6 cellular contexts compared by ENCODE assay signal in genomic region chr6:43075791-43076092, GRCh38. TPM values are rescaled to one million over a fixed set of nuclear protein-coding genes. Genes with fewer than 3 reads are reported as not detected.
DNase-seq lines count a peak whose midpoint lies in the region; TF ChIP-seq lines count a peak whose summit lies in the region.

No MANE protein-coding gene starts in this region.

- peaks cover 8 to 14% of the 10 kb centered on the region in 2 donors for H3K27me3 Mint-ChIP-seq in CD4-positive, alpha-beta memory T cell

- peaks cover 3% of the 10 kb centered on the region for H3K79me1 ChIP-seq in mesenchymal stem cell (replicated peaks; ENCODE audit: low read length, poor library complexity, severe bottlenecking)

- peak overlapping the region; percentile 63 to 64 for H3K18ac ChIP-seq in mesenchymal stem cell (ENCODE audit: low read depth in 1 of 2, low read length in 2 of 2)

- H3K4ac ChIP-seq in mesenchymal stem cell (ENCODE audit: low read depth in 1 of 2, low read length in 2 of 2), result peak overlapping the region; percentile 47 to 71

- peak overlapping the region; percentile 94 for H2BK5ac ChIP-seq in mesenchymal stem cell (ENCODE audit: low read depth, low read length, poor library complexity, severe bottlenecking)

- peak overlapping the region in 7 of 8 donors; percentile 33 to 67 (median 54) for H3K4me3 Mint-ChIP-seq in CD4-positive, alpha-beta memory T cell

- peaks cover 19% of the 10 kb centered on the region for H3K27me3 ChIP-seq in CD4-positive, alpha-beta memory T cell (ENCODE audit: insufficient read depth, low read length)
- no peaks in the 10 kb centered on the region for H3K27me3 ChIP-seq in mesenchymal stem cell (ENCODE audit: control insufficient read depth in 1 of 2, insufficient read depth in 1 of 2, low read length in 2 of 2)

- no peak overlapping the region for H3K27ac Mint-ChIP-seq in CD4-positive, alpha-beta memory T cell

- H4K8ac ChIP-seq in mesenchymal stem cell (ENCODE audit: low read length), result peak overlapping the region; percentile 94

- H3K4me3 ChIP-seq in CD4-positive, alpha-beta memory T cell (ENCODE audit: low read length in 2 of 2), result no peak overlapping the region
- peak overlapping the region; percentile 70 to 95 for H3K4me3 ChIP-seq in mesenchymal stem cell (ENCODE audit: insufficient read depth in 1 of 2, low read depth in 1 of 2, low read length in 2 of 2)

- H2AK5ac ChIP-seq in mesenchymal stem cell (ENCODE audit: low read length, severe bottlenecking), result peak overlapping the region; percentile 66

- H2BK15ac ChIP-seq in mesenchymal stem cell (ENCODE audit: low read depth, poor library complexity, severe bottlenecking), result peak overlapping the region; percentile 93

- CTCF ChIA-PET in CD4-positive, alpha-beta memory T cell (lab: Charles Lee; ENCODE audit: partially characterized antibody), result no interaction called here

- no peak for TF ChIP-seq CTCF in VCaP (conservative IDR thresholded peaks at IDR 0.05)

- no peaks in the 10 kb centered on the region for H3K9me3 Mint-ChIP-seq in CD4-positive, alpha-beta memory T cell

- H3K23ac ChIP-seq in mesenchymal stem cell (ENCODE audit: low read length in 2 of 2), result no peak overlapping the region

- peak overlapping the region; percentile 40 for H2BK120ac ChIP-seq in mesenchymal stem cell (ENCODE audit: low read depth, low read length)

- H3K36me3 Mint-ChIP-seq in CD4-positive, alpha-beta memory T cell, result peaks cover 20 to 33% of the 10 kb centered on the region in 2 donors

- H3K9me3 ChIP-seq in CD4-positive, alpha-beta memory T cell (ENCODE audit: control insufficient read depth in 1 of 2, low read length in 2 of 2), result no peaks in the 10 kb centered on the region
- no peaks in the 10 kb centered on the region for H3K9me3 ChIP-seq in mesenchymal stem cell (ENCODE audit: control insufficient read depth, low read length)

- no peak for DNase-seq in CD4-positive, alpha-beta memory T cell
- no peak for DNase-seq in mesenchymal stem cell
- no peak for DNase-seq in NCI-H526 treated with DMSO at 0.1 percent for 48 hours (lab: John Stamatoyannopoulos, UW)
- DNase-seq in effector CD8-positive, alpha-beta T cell (lab: John Stamatoyannopoulos, UW), result no peak
- no peak for DNase-seq in NCI-H2227 treated with DMSO at 0.1 percent for 48 hours (lab: John Stamatoyannopoulos, UW)

- WGBS in mesenchymal stem cell, result 21% methylated on average over 6 of the region's 7 CpGs

- POLR2A ChIA-PET in CD4-positive, alpha-beta memory T cell (lab: Charles Lee; ENCODE audit: partially characterized antibody), result no interaction called here

- peak overlapping the region; percentile 74 for H4K91ac ChIP-seq in mesenchymal stem cell (ENCODE audit: low read length)

- no peak overlapping the region for H3K27ac ChIP-seq in CD4-positive, alpha-beta memory T cell (ENCODE audit: low read depth, low read length)
- H3K27ac ChIP-seq in VCaP (peak overlapping the region; percentile 81), mesenchymal stem cell (ENCODE audit: low read length, poor library complexity, severe bottlenecking) (peak overlapping the region; percentile 97)

- peaks cover 0 to 10% (median 4%) of the 10 kb centered on the region in 4 donors for H3K4me1 Mint-ChIP-seq in CD4-positive, alpha-beta memory T cell

- H3K36me3 ChIP-seq in CD4-positive, alpha-beta memory T cell (ENCODE audit: insufficient read depth, low read length), result no peaks in the 10 kb centered on the region
- peaks cover 27 to 30% of the 10 kb centered on the region in 2 experiments for H3K36me3 ChIP-seq in mesenchymal stem cell (ENCODE audit: control insufficient read depth in 1 of 2, insufficient read depth in 2 of 2, low read depth in 1 of 2, low read length in 2 of 2)

- intact Hi-C loops in CD4-positive, alpha-beta memory T cell (cut with micrococcal nuclease), result no loop called here

- H3K9ac ChIP-seq in mesenchymal stem cell (ENCODE audit: low read length), result peak overlapping the region; percentile 63

- H2BK12ac ChIP-seq in mesenchymal stem cell (ENCODE audit: low read length in 2 of 2), result peak overlapping the region; percentile 28 to 48

- H2AFZ ChIP-seq in mesenchymal stem cell (ENCODE audit: low read depth, low read length), result peak overlapping the region; percentile 32

- H3K4me1 ChIP-seq in CD4-positive, alpha-beta memory T cell (ENCODE audit: insufficient read depth, low read length), result peaks cover 10% of the 10 kb centered on the region
- peaks cover 38% of the 10 kb centered on the region for H3K4me1 ChIP-seq in mesenchymal stem cell (ENCODE audit: control insufficient read depth, insufficient read depth, low read depth, low read length)

- H3K4me2 ChIP-seq in mesenchymal stem cell (ENCODE audit: low read length, poor library complexity, severe bottlenecking), result peak overlapping the region; percentile 85

- no peak overlapping the region for H3K14ac ChIP-seq in mesenchymal stem cell (ENCODE audit: low read length in 2 of 2)

RNA-seq across cellular contexts. Expression of gene PTK7, which starts 0.4 kb away (rescaled TPM):
- total RNA-seq in CD4-positive, alpha-beta memory T cell, result under 1 TPM; 0.26 to 0.42 TPM
- under 1 TPM in 1 of 2 donors, not detected in 1; 0.08 TPM for polyA plus RNA-seq in CD4-positive, alpha-beta memory T cell
- polyA plus RNA-seq in mesenchymal stem cell (2013, experiment 1 of 2), result 73.1 TPM
- polyA plus RNA-seq in mesenchymal stem cell (2013, experiment 2 of 2), result 71.9 TPM

RNA-seq across cellular contexts. Expression of gene KLC4, which starts 16.3 kb away (rescaled TPM):
- total RNA-seq in CD4-positive, alpha-beta memory T cell, result 10 to 100 TPM; 51.6 to 57.0 TPM
- polyA plus RNA-seq in CD4-positive, alpha-beta memory T cell, result 10 to 100 TPM in 1 of 2 donors, 1 to 10 TPM in 1; 9.7 to 11.5 TPM
- 9.8 TPM for polyA plus RNA-seq in mesenchymal stem cell (2013, experiment 1 of 2)
- 10.1 TPM for polyA plus RNA-seq in mesenchymal stem cell (2013, experiment 2 of 2)

RNA-seq across cellular contexts. Expression of gene MRPL2, which starts 16.5 kb away (rescaled TPM):
- total RNA-seq in CD4-positive, alpha-beta memory T cell, result 10 to 100 TPM; 55.3 to 56.5 TPM
- polyA plus RNA-seq in CD4-positive, alpha-beta memory T cell, result 10 to 100 TPM; 37.9 to 51.6 TPM
- 41.7 TPM for polyA plus RNA-seq in mesenchymal stem cell (2013, experiment 1 of 2)
- polyA plus RNA-seq in mesenchymal stem cell (2013, experiment 2 of 2), result 38.3 TPM

RNA-seq across cellular contexts. Expression of gene CUL7, which starts 22.1 kb away (rescaled TPM):
- total RNA-seq in CD4-positive, alpha-beta memory T cell, result 10 to 100 TPM; 13.7 to 13.9 TPM
- 1 to 10 TPM; 2.1 to 3.8 TPM for polyA plus RNA-seq in CD4-positive, alpha-beta memory T cell
- 20.3 TPM for polyA plus RNA-seq in mesenchymal stem cell (2013, experiment 1 of 2)
- polyA plus RNA-seq in mesenchymal stem cell (2013, experiment 2 of 2), result 19.0 TPM

RNA-seq across cellular contexts. Expression of gene RRP36, which starts 54.3 kb away (rescaled TPM):
- total RNA-seq in CD4-positive, alpha-beta memory T cell, result 10 to 100 TPM; 56.5 to 58.7 TPM
- 10 to 100 TPM; 65.5 to 77.0 TPM for polyA plus RNA-seq in CD4-positive, alpha-beta memory T cell
- polyA plus RNA-seq in mesenchymal stem cell (2013, experiment 1 of 2), result 117 TPM
- 116 TPM for polyA plus RNA-seq in mesenchymal stem cell (2013, experiment 2 of 2)

Comparison
In these comparisons a context has a peak if more than half of its experiments do, and no peak if none do; other contexts are left out.
1. H3K4me3 ChIP-seq: peak in mesenchymal stem cell (2 of 2); none in CD4-positive, alpha-beta memory T cell (0 of 2).